In the genomic region with DNA sequence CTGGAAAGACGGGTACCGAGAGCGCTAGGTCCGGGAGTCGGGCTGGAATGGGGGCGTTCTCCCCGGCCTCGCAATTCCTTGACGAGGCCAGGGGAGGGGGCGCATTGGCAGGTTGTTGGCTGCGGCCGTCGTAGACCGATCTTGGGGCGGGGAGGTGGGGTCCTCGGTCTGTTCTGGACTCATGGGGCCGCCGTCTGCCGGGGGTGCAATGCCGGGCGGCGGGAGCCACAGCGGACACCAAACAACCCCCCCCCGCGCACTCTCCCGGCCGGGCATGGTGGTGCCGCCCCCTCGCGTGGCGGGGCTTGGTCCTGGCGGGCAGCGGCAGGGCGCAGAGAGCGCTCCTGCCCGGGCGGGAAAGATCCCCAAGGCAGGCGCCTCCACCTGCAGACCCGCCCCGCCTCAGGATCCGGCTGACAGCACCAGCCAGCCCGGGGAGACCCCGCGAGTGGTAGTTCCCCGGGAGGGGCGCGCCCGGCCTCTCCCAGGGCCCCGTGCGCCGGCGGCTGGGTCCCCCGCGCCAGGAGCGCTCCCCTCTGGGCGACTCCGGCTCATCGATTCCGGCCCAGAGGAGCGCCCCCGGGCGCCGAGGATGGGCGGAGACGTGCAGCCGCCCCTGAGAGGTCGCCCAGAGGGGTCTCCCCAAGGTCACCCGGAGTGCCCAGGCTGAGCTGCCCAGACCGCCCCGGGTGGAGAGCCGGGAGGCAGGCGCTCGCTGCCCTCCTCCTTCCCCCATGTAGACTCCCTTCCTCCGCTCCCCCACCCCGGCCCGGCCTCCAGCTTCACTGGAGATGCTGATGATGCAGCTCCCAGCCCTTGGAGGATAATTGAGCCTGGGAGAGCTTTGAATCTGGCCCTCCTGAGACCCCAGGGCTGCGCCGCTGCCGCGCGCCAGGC, we compare ENCODE assay signal across 8 cellular contexts. TPM values are rescaled to one million over a fixed set of nuclear protein-coding genes. Genes with fewer than 3 reads are reported as not detected.
DNase-seq lines count a peak whose midpoint lies in the region; ATAC-seq and TF ChIP-seq lines count a peak whose summit lies in the region.

No MANE protein-coding gene starts in this region.

- H3K27ac ChIP-seq in A673 (ENCODE audit: low read depth, low read length, poor library complexity, severe bottlenecking) = no peak overlapping the region
- peak overlapping the region; percentile 99 for H3K27ac ChIP-seq in effector memory CD4-positive, alpha-beta T cell (ENCODE audit: insufficient read depth, low read length, poor library complexity, severe bottlenecking)
- H3K27ac ChIP-seq in naive thymus-derived CD4-positive, alpha-beta T cell (ENCODE audit: low read depth, low read length) = peak overlapping the region; percentile 99
- peak overlapping the region; percentile 95 for H3K27ac ChIP-seq in temporal lobe (ENCODE audit: low read depth, low read length)

- DNase-seq in A673 (ENCODE audit: low spot score) (no peak), epidermal melanocyte (ENCODE audit: insufficient read length, low spot score) (no peak), NCI-H2196 treated with DMSO at 0.1 percent for 48 hours (lab: John Stamatoyannopoulos, UW; ENCODE audit: unreplicated experiment) (no peak)
- peak; percentile 27 for DNase-seq in activated CD4-positive, alpha-beta T cell treated with anti-CD3 and anti-CD28 coated beads, Interleukin-2, amount 10 ng/mL, durations not matched to agents 7 days and 5 days
- peak; percentile 27 to 41 (median 31) for DNase-seq in effector memory CD4-positive, alpha-beta T cell
- peak; percentile 15 to 63 (median 51) for DNase-seq in naive thymus-derived CD4-positive, alpha-beta T cell

- TF ChIP-seq CTCF in A673 (conservative IDR thresholded peaks at IDR 0.05; ENCODE audit: low read depth, low read length) = no peak

- H3K9me3 Mint-ChIP-seq in activated CD4-positive, alpha-beta T cell treated with anti-CD3 and anti-CD28 coated beads, Interleukin-2, amount 10 ng/mL, durations not matched to agents 7 days and 5 days = no peaks in the 10 kb centered on the region
- peaks cover 0 to 5% (median 0%) of the 10 kb centered on the region in 11 donors for H3K9me3 Mint-ChIP-seq in naive thymus-derived CD4-positive, alpha-beta T cell

- CTCF ChIA-PET in A673 (lab: Charles Lee) = no interaction called here
- CTCF ChIA-PET in activated CD4-positive, alpha-beta T cell treated with anti-CD3 and anti-CD28 coated beads, Interleukin-2, amount 10 ng/mL, durations not matched to agents 7 days and 5 days (lab: Charles Lee) = interaction anchor here (0.6 to 1.9 kb wide), 18 partner anchors 8 to 285 kb away, joined by 3 to 6 read pairs (median 3); a partner anchor contains a TSS
- CTCF ChIA-PET in naive thymus-derived CD4-positive, alpha-beta T cell (lab: Charles Lee) = interaction anchor here (0.7 to 2.8 kb wide), 6 partner anchors 16 to 156 kb away, joined by 3 to 10 read pairs (median 4); a partner anchor contains a TSS

- peak overlapping the region; percentile 87 for H3K4me3 Mint-ChIP-seq in activated CD4-positive, alpha-beta T cell treated with anti-CD3 and anti-CD28 coated beads, Interleukin-2, amount 10 ng/mL, durations not matched to agents 7 days and 5 days
- H3K4me3 Mint-ChIP-seq in naive thymus-derived CD4-positive, alpha-beta T cell = peak overlapping the region; percentile 81 to 95 (median 92)

- H3K36me3 Mint-ChIP-seq in activated CD4-positive, alpha-beta T cell treated with anti-CD3 and anti-CD28 coated beads, Interleukin-2, amount 10 ng/mL, durations not matched to agents 7 days and 5 days (ENCODE audit: low read depth) = peaks cover 38% of the 10 kb centered on the region
- H3K36me3 Mint-ChIP-seq in naive thymus-derived CD4-positive, alpha-beta T cell = peaks cover 3 to 29% (median 9%) of the 10 kb centered on the region in 5 donors

- H3K27ac Mint-ChIP-seq in activated CD4-positive, alpha-beta T cell treated with anti-CD3 and anti-CD28 coated beads, Interleukin-2, amount 10 ng/mL, durations not matched to agents 7 days and 5 days = peak overlapping the region; percentile 97
- peak overlapping the region; percentile 85 to 100 (median 97) for H3K27ac Mint-ChIP-seq in naive thymus-derived CD4-positive, alpha-beta T cell

- no peaks in the 10 kb centered on the region for H3K27me3 Mint-ChIP-seq in activated CD4-positive, alpha-beta T cell treated with anti-CD3 and anti-CD28 coated beads, Interleukin-2, amount 10 ng/mL, durations not matched to agents 7 days and 5 days
- H3K27me3 Mint-ChIP-seq in naive thymus-derived CD4-positive, alpha-beta T cell = peaks cover 0 to 3% (median 0%) of the 10 kb centered on the region in 5 donors

- no peaks in the 10 kb centered on the region for H3K9me3 ChIP-seq in A673 (ENCODE audit: low read depth, low read length, poor library complexity, severe bottlenecking)
- no peaks in the 10 kb centered on the region for H3K9me3 ChIP-seq in effector memory CD4-positive, alpha-beta T cell (ENCODE audit: control insufficient read depth, low read length)
- no peaks in the 10 kb centered on the region for H3K9me3 ChIP-seq in naive thymus-derived CD4-positive, alpha-beta T cell (ENCODE audit: control insufficient read depth in 2 of 3, low read length in 3 of 3)

- no peaks in the 10 kb centered on the region for H3K36me3 ChIP-seq in A673 (ENCODE audit: insufficient read depth, low read length, poor library complexity, severe bottlenecking)
- peaks cover 11% of the 10 kb centered on the region for H3K36me3 ChIP-seq in effector memory CD4-positive, alpha-beta T cell (ENCODE audit: control insufficient read depth, insufficient read depth, low read length)
- H3K36me3 ChIP-seq in naive thymus-derived CD4-positive, alpha-beta T cell (ENCODE audit: control insufficient read depth in 2 of 3, insufficient read depth in 3 of 3, low read length in 3 of 3) = peaks cover 0 to 12% (median under 1%) of the 10 kb centered on the region in 3 experiments

- BruUV-seq in A673 (replicated peaks; lab: Mats Ljungman, UMichigan) = no TSS peak

- H3K4me1 Mint-ChIP-seq in activated CD4-positive, alpha-beta T cell treated with anti-CD3 and anti-CD28 coated beads, Interleukin-2, amount 10 ng/mL, durations not matched to agents 7 days and 5 days = peaks cover 65% of the 10 kb centered on the region
- H3K4me1 Mint-ChIP-seq in naive thymus-derived CD4-positive, alpha-beta T cell = peaks cover 41 to 63% (median 58%) of the 10 kb centered on the region in 7 donors

- H3K4me1 ChIP-seq in A673 (ENCODE audit: insufficient read depth, low read length, poor library complexity, severe bottlenecking) = peaks cover 6% of the 10 kb centered on the region
- H3K4me1 ChIP-seq in effector memory CD4-positive, alpha-beta T cell (ENCODE audit: control insufficient read depth, insufficient read depth, low read length, poor library complexity, severe bottlenecking) = peaks cover 45% of the 10 kb centered on the region
- peaks cover 39 to 48% of the 10 kb centered on the region in 2 donors for H3K4me1 ChIP-seq in naive thymus-derived CD4-positive, alpha-beta T cell (ENCODE audit: control insufficient read depth in 2 of 2, insufficient read depth in 2 of 2, low read length in 2 of 2)

- POLR2A ChIA-PET in A673 (lab: Charles Lee; ENCODE audit: low non-redundant PET) = no interaction called here
- POLR2A ChIA-PET in activated CD4-positive, alpha-beta T cell treated with anti-CD3 and anti-CD28 coated beads, Interleukin-2, amount 10 ng/mL, durations not matched to agents 7 days and 5 days (lab: Charles Lee) = interaction anchor here (0.6 to 1.1 kb wide), 5 partner anchors 9 to 70 kb away, joined by 3 to 7 read pairs (median 3); no protein-coding TSS in a partner anchor
- POLR2A ChIA-PET in naive thymus-derived CD4-positive, alpha-beta T cell (lab: Charles Lee) = interaction anchor here (0.8 to 3.8 kb wide), 16 partner anchors 10 to 156 kb away, joined by 3 to 50 read pairs (median 4); a partner anchor contains a TSS

- peak overlapping the region; percentile 41 for H3K4me3 ChIP-seq in A673 (ENCODE audit: low read depth, low read length, poor library complexity, severe bottlenecking)
- H3K4me3 ChIP-seq in effector memory CD4-positive, alpha-beta T cell (ENCODE audit: insufficient read depth, low read depth, low read length, poor library complexity, severe bottlenecking) = peak overlapping the region; percentile 87
- H3K4me3 ChIP-seq in naive thymus-derived CD4-positive, alpha-beta T cell (ENCODE audit: low read length) = peak overlapping the region; percentile 86

- H3K27me3 ChIP-seq in A673 (replicated peaks; ENCODE audit: insufficient read depth, low read depth, low read length, poor library complexity) = peaks cover 40% of the 10 kb centered on the region
- no peaks in the 10 kb centered on the region for H3K27me3 ChIP-seq in effector memory CD4-positive, alpha-beta T cell (replicated peaks; ENCODE audit: control insufficient read depth, insufficient read depth, low read length, poor library complexity, severe bottlenecking)
- no peaks in the 10 kb centered on the region for H3K27me3 ChIP-seq in naive thymus-derived CD4-positive, alpha-beta T cell (ENCODE audit: control insufficient read depth in 2 of 2, insufficient read depth in 2 of 2, low read length in 2 of 2)

- ATAC-seq in HG02759 (IDR thresholded peaks at IDR 0.05; ENCODE audit: unreplicated experiment) = peak; percentile 28
- ATAC-seq in naive thymus-derived CD4-positive, alpha-beta T cell = peak; percentile 19

- intact Hi-C loops in A673 (cut with micrococcal nuclease; ENCODE audit: unreplicated experiment) = no loop called here
- intact Hi-C loops in naive thymus-derived CD4-positive, alpha-beta T cell (cut with micrococcal nuclease) = loop anchor here (1.0 to 5.0 kb wide), 13 partner anchors 15 to 159 kb away; a partner anchor contains a TSS

RNA-seq across cellular contexts. Expression of a gene that starts 0.7 kb away (rescaled TPM):
- 0.13 and 0.17 TPM in 2 replicates for total RNA-seq in A673 (2021)
- total RNA-seq in activated CD4-positive, alpha-beta T cell treated with anti-CD3 and anti-CD28 coated beads, Interleukin-2, amount 10 ng/mL, durations not matched to agents 7 days and 5 days = 10 to 100 TPM; 63.6 to 67.4 TPM
- 10 to 100 TPM; 20.8 to 75.4 (median 22.0) TPM for total RNA-seq in naive thymus-derived CD4-positive, alpha-beta T cell
- polyA plus RNA-seq in naive thymus-derived CD4-positive, alpha-beta T cell = 10 to 100 TPM; 11.4 to 19.8 TPM
- 10.1 TPM for total RNA-seq in temporal lobe

RNA-seq across cellular contexts. Expression of a gene that starts 57.9 kb away (rescaled TPM):
- total RNA-seq in A673 (2021) (11.2 and 11.5 TPM in 2 replicates), temporal lobe (9.3 TPM)
- 1 to 10 TPM; 7.8 to 8.1 TPM for total RNA-seq in activated CD4-positive, alpha-beta T cell treated with anti-CD3 and anti-CD28 coated beads, Interleukin-2, amount 10 ng/mL, durations not matched to agents 7 days and 5 days
- total RNA-seq in naive thymus-derived CD4-positive, alpha-beta T cell = 10 to 100 TPM in 4 of 5 experiments, 1 to 10 TPM in 1; 8.9 to 20.8 (median 15.2) TPM
- polyA plus RNA-seq in naive thymus-derived CD4-positive, alpha-beta T cell = 10 to 100 TPM; 11.3 to 15.1 TPM

Comparison
In these comparisons a context has a peak if more than half of its experiments do, and no peak if none do; other contexts are left out.
1. DNase-seq: peak in activated CD4-positive, alpha-beta T cell treated with anti-CD3 and anti-CD28 coated beads, Interleukin-2, amount 10 ng/mL, durations not matched to agents 7 days and 5 days (single experiment), effector memory CD4-positive, alpha-beta T cell (3 of 3) and naive thymus-derived CD4-positive, alpha-beta T cell (9 of 9); none in A673 (single experiment), epidermal melanocyte (single experiment) and NCI-H2196 treated with DMSO at 0.1 percent for 48 hours (single experiment).
2. Peak in every context shown above with its lines, with median percentiles within 50 percentile points of each other: H3K4me3 ChIP-seq.